ENCODE assay signal across 17 cellular contexts in the genomic region with DNA sequence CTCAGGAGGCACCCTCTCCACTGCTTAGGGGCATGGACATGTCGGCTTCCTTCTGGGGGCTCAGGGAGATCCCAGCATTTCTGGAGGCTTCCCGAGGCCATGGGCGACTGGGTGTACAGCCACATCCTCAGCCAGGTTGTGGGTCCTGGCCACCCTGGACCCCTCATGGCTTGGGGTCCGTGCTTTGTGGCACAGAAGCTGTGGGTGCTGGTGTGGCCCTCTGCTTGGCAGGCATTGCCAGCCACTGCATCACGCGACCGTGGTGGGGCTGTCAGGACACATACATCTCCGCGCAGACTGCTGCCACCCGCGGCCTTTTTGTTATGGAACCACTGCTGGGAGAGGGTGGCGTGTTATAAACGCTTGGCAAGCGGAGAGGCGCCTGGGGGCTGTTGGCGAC.
DNase-seq lines count a peak whose midpoint lies in the region; ATAC-seq and TF ChIP-seq lines count a peak whose summit lies in the region.
"Had no signal": no experiment of that assay in that cellular context is flagged by ENCODE, and none has a peak within 500 bp of the region (broad histone marks: within the 10 kb centered on the region; RNA-seq: fewer than 3 reads in every experiment).

No MANE protein-coding gene starts in this region.

- no peak for TF ChIP-seq EP300 in tibial nerve (IDR thresholded peaks at IDR 0.05)

- H3K4me3 ChIP-seq in heart right ventricle, result no peak overlapping the region
- no peak overlapping the region for H3K4me3 ChIP-seq in BLaER1
- no peak overlapping the region for H3K4me3 ChIP-seq in tibial nerve
- H3K4me3 ChIP-seq: A549 had no signal

- H3K27me3 ChIP-seq in heart right ventricle, result peaks cover 0 to 5% (median 0%) of the 10 kb centered on the region in 7 donors
- H3K27me3 ChIP-seq in BLaER1, result no peaks in the 10 kb centered on the region
- H3K27me3 ChIP-seq in tibial nerve, result no peaks in the 10 kb centered on the region

- ATAC-seq in Right ventricle myocardium inferior (no peak), heart right ventricle (no peak)
- ATAC-seq: A549 had no signal

- DNase-seq in Right ventricle myocardium inferior (ENCODE audit: missing footprints) (peak; percentile 65), heart right ventricle (no peak), tibial nerve (ENCODE audit: low spot score in 2 of 2) (no peak)
- no peak for DNase-seq in central memory CD4-positive, alpha-beta T cell
- no peak for DNase-seq in stimulated activated naive CD4-positive, alpha-beta T cell (lab: John Stamatoyannopoulos, UW)
- DNase-seq: AML-193; C1 segment of cervical spinal cord; CD4-positive, alpha-beta memory T cell; CD4-positive, CD25-positive, alpha-beta regulatory T cell; CD8-positive, alpha-beta memory T cell; COR-L47; DMS79 treated with DMSO at 0.1 percent for 48 hours; GF-D8 had no signal

- TF ChIP-seq CTCF in heart right ventricle (IDR thresholded peaks at IDR 0.05) (no peak), tibial nerve (IDR thresholded peaks at IDR 0.05) (no peak)

- peaks cover 25% of the 10 kb centered on the region; the same call in 1 of the 2 replicates for H4K20me1 ChIP-seq in BLaER1

- intact Hi-C loops in Right ventricle myocardium inferior (cut with DNase I) (no loop called here), heart right ventricle (cut with DNase I) (no loop called here)

- H3K4me2 ChIP-seq in BLaER1, result peak overlapping the region; percentile 43; the same call in 1 of the 2 replicates
- H3K4me2 ChIP-seq: A549 had no signal

- WGBS in heart right ventricle, 2 donors, result 85 to 91% methylated on average over 16 of the region's 16 CpGs
- 76 to 83% methylated on average over 8 to 14 of the region's 16 CpGs for WGBS in tibial nerve, 2 donors

- H3K9ac ChIP-seq in BLaER1, result no peak overlapping the region

- no peaks in the 10 kb centered on the region for H3K36me3 ChIP-seq in heart right ventricle
- H3K36me3 ChIP-seq in BLaER1, result no peaks in the 10 kb centered on the region; the same call in 1 of the 2 replicates
- peaks cover 0 to 9% (median 0%) of the 10 kb centered on the region in 3 donors for H3K36me3 ChIP-seq in tibial nerve

- TF ChIP-seq POLR2A in tibial nerve (IDR thresholded peaks at IDR 0.05), result no peak

- H3K27ac ChIP-seq in heart right ventricle (no peak overlapping the region), BLaER1 (peak overlapping the region; percentile 13; the same call in 1 of the 2 replicates), cingulate gyrus (ENCODE audit: low read depth, low read length) (peak overlapping the region; percentile 19), tibial nerve (peak overlapping the region in 3 of 4 donors; percentile 12 to 81 (median 80))
- H3K27ac ChIP-seq: 22Rv1, A549 had no signal

- H3K4me1 ChIP-seq in heart right ventricle, result no peaks in the 10 kb centered on the region
- H3K4me1 ChIP-seq in BLaER1, result peaks cover 47% of the 10 kb centered on the region
- peaks cover 0 to 41% (median 7%) of the 10 kb centered on the region in 4 donors for H3K4me1 ChIP-seq in tibial nerve
- H3K4me1 ChIP-seq: A549 had no signal

- H3K9me3 ChIP-seq in heart right ventricle, result peaks cover 0 to 10% (median 0%) of the 10 kb centered on the region in 11 donors
- no peaks in the 10 kb centered on the region for H3K9me3 ChIP-seq in BLaER1
- peaks cover 0 to 6% (median 0%) of the 10 kb centered on the region in 4 donors for H3K9me3 ChIP-seq in tibial nerve
- H3K9me3 ChIP-seq: A549 had no signal

Comparison
In these comparisons a context has a peak if more than half of its experiments do, and no peak if none do; other contexts are left out.
1. H3K27ac ChIP-seq: peak in BLaER1 (single experiment), cingulate gyrus (single experiment) and tibial nerve (3 of 4); none in heart right ventricle (0 of 10).